29 cellular contexts compared by ENCODE assay signal in the genomic region with DNA sequence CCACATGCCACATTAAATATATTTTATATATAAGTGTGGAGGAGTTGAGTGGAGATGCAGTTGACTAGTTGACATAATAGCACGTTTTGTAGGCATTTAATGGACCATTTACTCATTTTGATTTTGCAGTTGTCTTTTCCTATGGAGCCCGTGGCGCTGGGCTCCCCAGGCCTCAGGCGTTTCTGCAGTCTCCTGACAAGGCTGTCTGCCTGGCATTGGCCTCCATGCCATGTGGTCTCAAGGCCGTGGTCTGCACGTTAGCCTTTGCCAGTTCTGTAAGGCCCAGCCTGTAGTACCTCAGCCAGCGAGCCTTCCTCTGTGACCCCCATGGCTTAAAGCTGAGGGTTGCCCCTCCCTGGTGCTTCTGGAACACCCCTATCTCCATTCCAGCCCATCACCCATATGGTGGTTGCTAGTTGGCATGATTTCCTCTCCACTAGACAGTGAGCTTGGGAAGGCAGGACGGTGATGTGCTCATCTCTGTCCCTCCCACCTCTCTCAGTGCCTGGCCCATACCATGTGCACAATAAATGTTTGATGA.
"Had no signal": no experiment of that assay in that cellular context is flagged by ENCODE, and none has a peak within 500 bp of the region (broad histone marks: within the 10 kb centered on the region; RNA-seq: fewer than 3 reads in every experiment).

No MANE protein-coding gene starts in this region.

- H3K36me3 Mint-ChIP-seq: activated naive CD8-positive, alpha-beta T cell treated with anti-CD3 and anti-CD28 coated beads for 36 hours had no signal

- DNase-seq: activated CD4-positive, alpha-beta memory T cell treated with anti-CD3 and anti-CD28 coated beads, Interleukin-2, amount 10 ng/mL, durations not matched to agents 7 days and 5 days; activated CD4-positive, alpha-beta T cell treated with anti-CD3 and anti-CD28 coated beads for 1 hour; activated CD4-positive, alpha-beta T cell treated with anti-CD3 and anti-CD28 coated beads for 48 hours; activated CD4-positive, CD25-positive, alpha-beta regulatory T cell; activated CD8-positive, alpha-beta memory T cell treated with anti-CD3 and anti-CD28 coated beads for 24 hours; activated CD8-positive, alpha-beta memory T cell treated with anti-CD3 and anti-CD28 coated beads, Interleukin-2, amount 10 ng/mL, durations not matched to agents 7 days and 5 days; activated CD8-positive, alpha-beta memory T cell treated with anti-CD3 and anti-CD28 coated beads, Interleukin-2, amount 50 U/mL, for 48 hours; activated effector memory CD4-positive, alpha-beta T cell treated with anti-CD3 and anti-CD28 coated beads, Interleukin-2, amount 50 U/mL, for 16 hours; activated naive CD4-positive, alpha-beta T cell; activated naive CD4-positive, alpha-beta T cell treated with anti-CD3 and anti-CD28 coated beads, Interleukin-2, amount 50 U/mL, for 16 hours; activated naive CD8-positive, alpha-beta T cell treated with anti-CD3 and anti-CD28 coated beads for 36 hours; activated T-cell treated with anti-CD3 and anti-CD28 coated beads, Interleukin-2, amount 50 U/mL, for 48 hours; amniotic stem cell; aorta; Karpas-422; KBM-7; NCI-H1105; NCI-H1417 treated with DMSO at 0.1 percent for 48 hours; NCI-H187 treated with DMSO at 0.1 percent for 48 hours; NCI-H526; NCI-H774; Right ventricle myocardium superior; SW 1271; T-helper 1 cell; T-helper 2 cell; T1000; WERI-Rb-1 had no signal

- H3K9me3 Mint-ChIP-seq: activated CD4-positive, alpha-beta memory T cell treated with anti-CD3 and anti-CD28 coated beads, Interleukin-2, amount 10 ng/mL, durations not matched to agents 7 days and 5 days; activated naive CD8-positive, alpha-beta T cell treated with anti-CD3 and anti-CD28 coated beads for 36 hours; central memory CD8-positive, alpha-beta T cell had no signal

- H3K27me3 Mint-ChIP-seq: activated naive CD8-positive, alpha-beta T cell treated with anti-CD3 and anti-CD28 coated beads for 36 hours; central memory CD8-positive, alpha-beta T cell had no signal

- H3K4me3 Mint-ChIP-seq: activated CD4-positive, alpha-beta memory T cell treated with anti-CD3 and anti-CD28 coated beads, Interleukin-2, amount 10 ng/mL, durations not matched to agents 7 days and 5 days; activated CD8-positive, alpha-beta memory T cell treated with anti-CD3 and anti-CD28 coated beads, Interleukin-2, amount 10 ng/mL, durations not matched to agents 7 days and 5 days; activated naive CD8-positive, alpha-beta T cell treated with anti-CD3 and anti-CD28 coated beads for 36 hours; central memory CD8-positive, alpha-beta T cell had no signal

- H3K4me1 Mint-ChIP-seq: activated CD4-positive, alpha-beta memory T cell treated with anti-CD3 and anti-CD28 coated beads, Interleukin-2, amount 10 ng/mL, durations not matched to agents 7 days and 5 days; activated CD8-positive, alpha-beta memory T cell treated with anti-CD3 and anti-CD28 coated beads, Interleukin-2, amount 10 ng/mL, durations not matched to agents 7 days and 5 days had no signal

- H3K36me3 ChIP-seq: cardiac muscle cell, WERI-Rb-1 had no signal

- ATAC-seq: activated CD8-positive, alpha-beta memory T cell treated with anti-CD3 and anti-CD28 coated beads, Interleukin-2, amount 10 ng/mL, durations not matched to agents 7 days and 5 days had no signal

- H3K4me3 ChIP-seq: cardiac muscle cell had no signal

- H3K27ac Mint-ChIP-seq: activated CD4-positive, alpha-beta memory T cell treated with anti-CD3 and anti-CD28 coated beads, Interleukin-2, amount 10 ng/mL, durations not matched to agents 7 days and 5 days; activated CD8-positive, alpha-beta memory T cell treated with anti-CD3 and anti-CD28 coated beads, Interleukin-2, amount 10 ng/mL, durations not matched to agents 7 days and 5 days; activated naive CD8-positive, alpha-beta T cell treated with anti-CD3 and anti-CD28 coated beads for 36 hours had no signal

- H3K27ac ChIP-seq: cardiac muscle cell, WERI-Rb-1 had no signal
